ENCODE assay signal across 22 cellular contexts in genomic region chr7:37418381-37418780, GRCh38.
"Had no signal": no experiment of that assay in that cellular context is flagged by ENCODE, and none has a peak within 500 bp of the region (broad histone marks: within the 10 kb centered on the region; RNA-seq: fewer than 3 reads in every experiment).

No MANE protein-coding gene starts in this region.

- H3K4me3 ChIP-seq: adrenal gland, breast epithelium, gastrocnemius medialis, heart right ventricle, left lung, ovary, sigmoid colon, transverse colon, vagina had no signal

- H3K27me3 Mint-ChIP-seq: T-cell had no signal

- H3K27ac ChIP-seq: adrenal gland, breast epithelium, gastrocnemius medialis, heart right ventricle, left lung, ovary, sigmoid colon, transverse colon, vagina had no signal

- H3K27me3 ChIP-seq: adrenal gland, breast epithelium, gastrocnemius medialis, heart right ventricle, left lung, ovary, sigmoid colon, transverse colon, vagina had no signal

- H3K4me1 Mint-ChIP-seq: neural crest cell had no signal

- H3K9me3 Mint-ChIP-seq: activated T-cell treated with anti-CD3 and anti-CD28 coated beads, Interleukin-2, amount 50 U/mL, for 72 hours; neural crest cell; T-cell had no signal

- DNase-seq: activated CD4-positive, alpha-beta T cell treated with anti-CD3 and anti-CD28 coated beads, Interleukin-2, amount 50 U/mL, for 1 hour; activated CD4-positive, CD25-positive, alpha-beta regulatory T cell; activated CD8-positive, alpha-beta memory T cell treated with anti-CD3 and anti-CD28 coated beads, Interleukin-2, amount 50 U/mL, for 4 hours; activated effector memory CD4-positive, alpha-beta T cell treated with anti-CD3 and anti-CD28 coated beads, Interleukin-2, amount 50 U/mL, for 16 hours; activated naive CD4-positive, alpha-beta T cell treated with anti-CD3 and anti-CD28 coated beads, Interleukin-2, amount 50 U/mL, for 16 hours; activated T-cell treated with anti-CD3 and anti-CD28 coated beads, Interleukin-2, amount 50 U/mL, for 72 hours; adrenal gland; effector CD4-positive, alpha-beta T cell; gastrocnemius medialis; heart right ventricle; left lung; ovary; sigmoid colon; stimulated activated CD4-positive, alpha-beta T cell treated with anti-CD3 and anti-CD28 coated beads, Interleukin-4, amount 100 ng/mL, for 4 hours; stimulated activated naive CD4-positive, alpha-beta T cell; T-cell; T-helper 9 cell; transverse colon had no signal

- ATAC-seq: activated T-cell treated with anti-CD3 and anti-CD28 coated beads, Interleukin-2, amount 50 U/mL, for 72 hours; esophagus mucosa; gastrocnemius medialis; heart right ventricle; left lung had no signal

- H3K36me3 ChIP-seq: adrenal gland, breast epithelium, gastrocnemius medialis, heart right ventricle, left lung, ovary, sigmoid colon, transverse colon, vagina had no signal

- H3K4me3 Mint-ChIP-seq: activated T-cell treated with anti-CD3 and anti-CD28 coated beads, Interleukin-2, amount 50 U/mL, for 72 hours; neural crest cell; T-cell had no signal

- H3K9me3 ChIP-seq: adrenal gland, breast epithelium, gastrocnemius medialis, heart right ventricle, left lung, ovary, sigmoid colon, transverse colon, vagina had no signal
